21 cellular contexts compared by ENCODE assay signal in genomic region chr15:65092046-65092770, GRCh38. TPM values are rescaled to one million over a fixed set of nuclear protein-coding genes. Genes with fewer than 3 reads are reported as not detected.
"Had no signal": no experiment of that assay in that cellular context is flagged by ENCODE, and none has a peak within 500 bp of the region (broad histone marks: within the 10 kb centered on the region; RNA-seq: fewer than 3 reads in every experiment).

No MANE protein-coding gene starts in this region.

- ATAC-seq: activated CD8-positive, alpha-beta T cell treated with anti-CD3 and anti-CD28 coated beads for 36 hours; activated T-cell treated with anti-CD3 and anti-CD28 coated beads, Interleukin-2, amount 50 U/mL, for 4 hours; effector memory CD8-positive, alpha-beta T cell; gastrocnemius medialis; heart right ventricle; left colon; natural killer cell treated with Interleukin-12 subunit alpha and Interleukin-12 subunit beta and Interleukin-15 and Interleukin-18, amount 100 ng/mL, for 72 hours; WTC11 had no signal

- H3K27me3 Mint-ChIP-seq: activated CD8-positive, alpha-beta T cell treated with anti-CD3 and anti-CD28 coated beads for 36 hours; activated naive CD8-positive, alpha-beta T cell; effector memory CD8-positive, alpha-beta T cell; natural killer cell treated with Interleukin-12 subunit alpha and Interleukin-12 subunit beta and Interleukin-15 and Interleukin-18, amount 100 ng/mL, for 72 hours had no signal

- DNase-seq: activated CD4-positive, alpha-beta T cell treated with anti-CD3 and anti-CD28 coated beads for 4 hours; activated CD8-positive, alpha-beta T cell treated with anti-CD3 and anti-CD28 coated beads for 36 hours; activated gamma-delta T cell; activated T-cell treated with anti-CD3 and anti-CD28 coated beads, Interleukin-2, amount 50 U/mL, for 4 hours; cerebellar nuclear complex; dermis blood vessel endothelial cell; effector memory CD8-positive, alpha-beta T cell; heart right ventricle; left colon; stimulated activated CD4-positive, alpha-beta T cell treated with anti-CD3 and anti-CD28 coated beads, Interleukin-1b, Interleukin-23, amount 100 ng/mL, for 48 hours; stomach; T-helper 2 cell had no signal

- H3K27ac Mint-ChIP-seq: activated CD8-positive, alpha-beta T cell treated with anti-CD3 and anti-CD28 coated beads for 36 hours; activated naive CD8-positive, alpha-beta T cell; effector memory CD8-positive, alpha-beta T cell; natural killer cell treated with Interleukin-12 subunit alpha and Interleukin-12 subunit beta and Interleukin-15 and Interleukin-18, amount 100 ng/mL, for 72 hours; WTC11 had no signal

- H3K36me3 ChIP-seq: gastrocnemius medialis had no signal

- H3K36me3 Mint-ChIP-seq: activated naive CD8-positive, alpha-beta T cell; natural killer cell treated with Interleukin-12 subunit alpha and Interleukin-12 subunit beta and Interleukin-15 and Interleukin-18, amount 100 ng/mL, for 72 hours; WTC11 had no signal

- H3K27me3 ChIP-seq: gastrocnemius medialis, heart right ventricle, stomach had no signal

- H3K27ac ChIP-seq: epithelial cell of prostate, gastrocnemius medialis, stomach had no signal

- H3K4me3 ChIP-seq: gastrocnemius medialis, heart right ventricle, stomach had no signal

- FAIRE-seq: islet of Langerhans, TTC549 had no signal

- H3K4me3 Mint-ChIP-seq: activated CD8-positive, alpha-beta T cell treated with anti-CD3 and anti-CD28 coated beads for 36 hours; activated naive CD8-positive, alpha-beta T cell; activated T-cell treated with anti-CD3 and anti-CD28 coated beads, Interleukin-2, amount 50 U/mL, for 4 hours; effector memory CD8-positive, alpha-beta T cell; natural killer cell treated with Interleukin-12 subunit alpha and Interleukin-12 subunit beta and Interleukin-15 and Interleukin-18, amount 100 ng/mL, for 72 hours; WTC11 had no signal

- H3K9me3 Mint-ChIP-seq: activated CD8-positive, alpha-beta T cell treated with anti-CD3 and anti-CD28 coated beads for 36 hours; activated T-cell treated with anti-CD3 and anti-CD28 coated beads, Interleukin-2, amount 50 U/mL, for 4 hours; effector memory CD8-positive, alpha-beta T cell; natural killer cell treated with Interleukin-12 subunit alpha and Interleukin-12 subunit beta and Interleukin-15 and Interleukin-18, amount 100 ng/mL, for 72 hours; WTC11 had no signal

- H3K9me3 ChIP-seq: gastrocnemius medialis, heart right ventricle, stomach had no signal

RNA-seq across cellular contexts. Expression of gene KBTBD13, which starts 15.7 kb away (rescaled TPM):
- total RNA-seq: activated CD8-positive, alpha-beta T cell treated with anti-CD3 and anti-CD28 coated beads for 36 hours; activated T-cell treated with anti-CD3 and anti-CD28 coated beads, Interleukin-2, amount 50 U/mL, for 4 hours; dermis blood vessel endothelial cell; natural killer cell treated with Interleukin-12 subunit alpha and Interleukin-12 subunit beta and Interleukin-15 and Interleukin-18, amount 100 ng/mL, for 72 hours; omental fat pad; pulmonary artery endothelial cell; WTC11 had no signal
- polyA plus RNA-seq: stomach had no signal

RNA-seq across cellular contexts. Expression of gene RASL12, which starts 24.4 kb away (rescaled TPM):
- total RNA-seq: activated CD8-positive, alpha-beta T cell treated with anti-CD3 and anti-CD28 coated beads for 36 hours; activated T-cell treated with anti-CD3 and anti-CD28 coated beads, Interleukin-2, amount 50 U/mL, for 4 hours; dermis blood vessel endothelial cell; natural killer cell treated with Interleukin-12 subunit alpha and Interleukin-12 subunit beta and Interleukin-15 and Interleukin-18, amount 100 ng/mL, for 72 hours; pulmonary artery endothelial cell had no signal

RNA-seq across cellular contexts. Expression of gene SLC51B, which starts 47.0 kb away (rescaled TPM):
- total RNA-seq: activated CD8-positive, alpha-beta T cell treated with anti-CD3 and anti-CD28 coated beads for 36 hours; activated T-cell treated with anti-CD3 and anti-CD28 coated beads, Interleukin-2, amount 50 U/mL, for 4 hours; dermis blood vessel endothelial cell; gastrocnemius medialis; heart right ventricle; natural killer cell treated with Interleukin-12 subunit alpha and Interleukin-12 subunit beta and Interleukin-15 and Interleukin-18, amount 100 ng/mL, for 72 hours; omental fat pad; pulmonary artery endothelial cell; WTC11 had no signal
